20 cellular contexts compared by ENCODE assay signal in the genomic region with DNA sequence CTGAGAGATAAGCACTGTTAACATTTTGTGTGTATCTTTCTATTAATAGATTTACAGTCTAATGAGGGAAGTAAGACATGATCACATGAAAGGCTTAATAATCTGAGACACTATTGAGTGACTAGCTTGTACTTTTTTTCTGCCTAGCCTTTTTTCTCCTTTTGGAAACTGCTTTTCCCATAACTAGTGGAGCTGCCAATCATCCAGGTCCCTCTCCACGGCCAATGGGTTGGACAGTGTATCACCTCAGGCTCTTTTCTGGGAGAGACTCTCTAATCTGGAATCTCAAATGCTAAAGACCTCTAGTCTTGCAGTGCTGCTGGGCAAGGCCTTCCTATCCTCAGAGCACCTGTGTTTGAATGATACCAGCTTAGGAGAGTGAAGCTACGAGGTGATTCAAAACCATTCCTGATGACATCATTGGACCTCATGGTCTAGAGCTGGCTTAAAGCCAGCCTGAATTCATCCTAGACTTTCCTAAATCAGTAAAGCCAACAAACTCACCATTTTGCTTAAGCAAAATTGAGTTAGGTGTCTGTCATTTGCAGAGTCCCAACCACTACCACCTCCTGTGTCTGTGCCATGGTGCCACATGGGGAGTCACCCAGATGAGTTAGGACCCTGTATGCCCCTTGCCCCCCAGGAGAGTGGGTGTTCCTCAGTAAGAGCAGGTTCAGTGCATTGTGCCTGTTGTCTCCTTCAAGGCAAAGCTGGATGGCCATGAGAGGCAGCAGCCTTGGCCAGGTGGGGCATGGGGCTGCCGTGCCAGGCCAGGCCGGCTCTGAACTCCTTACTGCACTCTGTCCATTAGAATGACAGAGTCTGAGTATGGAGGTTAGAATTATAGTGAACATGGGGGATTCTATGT.
A peak's percentile ranks its signal among the peaks of the same experiment; 100 is the strongest.
DNase-seq lines count a peak whose midpoint lies in the region; ATAC-seq, FAIRE-seq and TF ChIP-seq lines count a peak whose summit lies in the region.
"Had no signal": no experiment of that assay in that cellular context is flagged by ENCODE, and none has a peak within 500 bp of the region (broad histone marks: within the 10 kb centered on the region; RNA-seq: fewer than 3 reads in every experiment).

No MANE protein-coding gene starts in this region.

- TF ChIP-seq CTCF in 22Rv1 (IDR thresholded peaks at IDR 0.05), result no peak

- FAIRE-seq in GM12891 (lab: Jason Lieb, UNC), result peak; percentile 63
- no peak for FAIRE-seq in frontal cortex (lab: Jason Lieb, UNC)

- H3K27ac ChIP-seq in 22Rv1, result peak overlapping the region; percentile 30
- H3K27ac ChIP-seq: PC-9, SJCRH30 had no signal

- ATAC-seq in HG03159 (IDR thresholded peaks at IDR 0.05; ENCODE audit: unreplicated experiment) (no peak), HG02884 (IDR thresholded peaks at IDR 0.05; ENCODE audit: unreplicated experiment) (no peak), GM18520 (IDR thresholded peaks at IDR 0.05; ENCODE audit: unreplicated experiment) (no peak)
- ATAC-seq: esophagus mucosa had no signal

- DNase-seq in GM12891 (ENCODE audit: insufficient read length, low spot score), result no peak
- DNase-seq in RPMI8226, result peak; percentile 25
- peak; percentile 44 for DNase-seq in foreskin melanocyte
- no peak for DNase-seq in frontal cortex (ENCODE audit: low spot score in 2 of 2)
- DNase-seq: activated gamma-delta T cell; adrenal gland; caudate nucleus; CD8-positive, alpha-beta memory T cell; effector CD4-positive, alpha-beta T cell; GOT3; IMR-90; NCI-H526 treated with DMSO at 0.1 percent for 48 hours; ovary; PC-9 had no signal

- no peak for TF ChIP-seq POLR2A in GM12891 (IDR thresholded peaks at IDR 0.05; ENCODE audit: low read depth, low read length)

TF ChIP-seq in GM12891, 5 proteins besides CTCF, POLR2A, EP300 and RAD21:
- TF ChIP-seq PAX5 (IDR thresholded peaks at IDR 0.05; ENCODE audit: insufficient read depth, low read length, severe bottlenecking), result no peak
- no peak for TF ChIP-seq TAF1 (IDR thresholded peaks at IDR 0.05; ENCODE audit: low read depth, low read length)
- no peak for TF ChIP-seq POU2F2 (IDR thresholded peaks at IDR 0.05; ENCODE audit: low read depth, low read length)
- TF ChIP-seq SPI1 (IDR thresholded peaks at IDR 0.05; ENCODE audit: low read depth, low read length), result no peak
- no peak for TF ChIP-seq POLR2AphosphoS5 (IDR thresholded peaks at IDR 0.05; ENCODE audit: low read depth, low read length)

Comparison
In these comparisons a context has a peak if more than half of its experiments do, and no peak if none do; other contexts are left out.
1. DNase-seq: peak in RPMI8226 (single experiment) and foreskin melanocyte (single experiment); none in GM12891 (single experiment) and frontal cortex (0 of 2).